In the genomic region with DNA sequence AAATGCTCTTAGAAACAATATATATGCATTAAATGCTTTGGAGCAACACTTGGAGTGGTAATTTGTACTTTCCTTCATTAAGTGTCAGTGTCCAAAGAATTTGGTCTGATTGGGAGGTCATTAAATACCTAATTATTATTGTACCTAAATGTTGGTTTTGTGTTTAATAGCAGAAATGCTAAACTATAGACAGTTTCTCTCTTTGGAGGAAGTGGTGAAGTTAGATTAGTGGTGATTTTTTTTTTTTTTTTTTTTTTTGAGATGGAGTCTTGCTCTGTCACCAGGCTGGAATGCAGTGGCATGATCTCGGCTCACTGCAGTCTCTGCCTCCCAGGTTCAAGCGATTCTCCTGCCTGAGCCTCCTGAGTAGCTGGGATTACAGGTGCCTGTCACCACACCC, we compare ENCODE assay signal across 4 cellular contexts. TPM values are rescaled to one million over a fixed set of nuclear protein-coding genes. Genes with fewer than 3 reads are reported as not detected.
"Had no signal": no experiment of that assay in that cellular context is flagged by ENCODE, and none has a peak within 500 bp of the region (broad histone marks: within the 10 kb centered on the region; RNA-seq: fewer than 3 reads in every experiment).

No MANE protein-coding gene starts in this region.

RNA-seq across cellular contexts. Expression of a gene that starts 46.2 kb away (rescaled TPM):
- total RNA-seq: epithelial cell of proximal tubule, foreskin keratinocyte, left ventricle myocardium inferior, prostate gland had no signal
- polyA plus RNA-seq: foreskin keratinocyte had no signal
